ENCODE assay signal across 7 cellular contexts in the genomic region with DNA sequence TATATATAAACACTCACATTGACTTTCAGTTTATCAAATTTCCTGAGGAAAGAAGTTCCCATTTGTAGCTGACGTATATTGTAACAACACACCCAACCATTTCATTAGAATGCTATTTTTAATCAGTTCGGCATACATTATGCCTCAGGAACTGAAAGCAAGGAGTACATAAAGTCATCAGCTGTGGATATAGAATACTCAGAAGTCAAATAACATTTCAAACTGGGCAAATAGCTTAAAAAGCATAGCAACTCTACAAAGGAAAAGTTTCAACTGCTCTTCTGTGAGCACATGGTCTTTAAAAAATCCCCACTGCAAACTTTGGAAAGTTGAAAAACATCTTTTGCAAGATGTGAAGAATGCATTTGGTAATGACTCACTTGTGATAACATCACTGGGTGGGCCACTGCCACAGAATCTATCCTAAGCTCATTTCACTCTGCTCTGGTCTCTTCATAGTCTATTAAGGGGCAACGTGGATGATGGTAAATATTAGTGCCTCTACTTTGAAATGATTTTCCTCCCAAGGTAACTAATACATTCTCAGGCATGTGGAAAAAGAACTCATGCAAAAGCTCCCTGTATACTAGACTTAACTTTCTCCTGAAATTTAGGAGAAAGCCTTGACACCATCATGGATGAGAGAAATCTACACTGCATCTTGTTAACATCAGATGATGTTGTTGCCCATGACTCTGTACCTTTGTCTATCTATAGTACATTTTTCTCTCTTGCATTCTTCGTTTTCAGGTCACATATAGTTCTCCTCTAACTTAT. TPM values are rescaled to one million over a fixed set of nuclear protein-coding genes. Genes with fewer than 3 reads are reported as not detected.
A peak's percentile ranks its signal among the peaks of the same experiment; 100 is the strongest.
DNase-seq lines count a peak whose midpoint lies in the region; ATAC-seq lines count a peak whose summit lies in the region.

No MANE protein-coding gene starts in this region.

- H3K27ac ChIP-seq in substantia nigra (ENCODE audit: low read depth, low read length, poor library complexity, severe bottlenecking), result no peak overlapping the region

- H3K4me1 Mint-ChIP-seq in stimulated activated naive B cell treated with anti-CD40 and anti-IgM and Interleukin-4, amounts not matched to agents 10 μg/mL and 1 μg/mL and 100 μg/mL, for 72 hours, result peaks cover 34 to 53% of the 10 kb centered on the region in 2 donors

- peak overlapping the region; percentile 66 for H3K27ac Mint-ChIP-seq in stimulated activated naive B cell treated with anti-CD40 and anti-IgM and Interleukin-4, amounts not matched to agents 10 μg/mL and 1 μg/mL and 100 μg/mL, for 72 hours

- peaks cover 6 to 24% of the 10 kb centered on the region in 2 donors for H3K36me3 Mint-ChIP-seq in stimulated activated naive B cell treated with anti-CD40 and anti-IgM and Interleukin-4, amounts not matched to agents 10 μg/mL and 1 μg/mL and 100 μg/mL, for 72 hours

- no peaks in the 10 kb centered on the region for H3K27me3 Mint-ChIP-seq in stimulated activated naive B cell treated with anti-CD40 and anti-IgM and Interleukin-4, amounts not matched to agents 10 μg/mL and 1 μg/mL and 100 μg/mL, for 72 hours

- ATAC-seq in GM21619 (IDR thresholded peaks at IDR 0.05; ENCODE audit: unreplicated experiment), result peak; percentile 25
- peak; percentile 77 to 79 for ATAC-seq in stimulated activated naive B cell treated with anti-CD40 and anti-IgM and Interleukin-4, amounts not matched to agents 10 μg/mL and 1 μg/mL and 100 μg/mL, for 72 hours (replicated peaks)

- DNase-seq in RPMI7951 (ENCODE audit: low read depth) (peak; percentile 72), fibroblast of gingiva (ENCODE audit: low read depth) (peak; percentile 55), NCI-H446 treated with DMSO at 0.1 percent for 48 hours (lab: John Stamatoyannopoulos, UW) (no peak), T-helper 9 cell (no peak), substantia nigra (lab: John Stamatoyannopoulos, UW) (no peak)
- no peak for DNase-seq in stimulated activated naive B cell treated with anti-CD40 and anti-IgM and Interleukin-4, amounts not matched to agents 10 μg/mL and 1 μg/mL and 100 μg/mL, for 72 hours

- H3K9me3 Mint-ChIP-seq in stimulated activated naive B cell treated with anti-CD40 and anti-IgM and Interleukin-4, amounts not matched to agents 10 μg/mL and 1 μg/mL and 100 μg/mL, for 72 hours, result no peaks in the 10 kb centered on the region

- peak overlapping the region; percentile 60 to 61 for H3K4me3 Mint-ChIP-seq in stimulated activated naive B cell treated with anti-CD40 and anti-IgM and Interleukin-4, amounts not matched to agents 10 μg/mL and 1 μg/mL and 100 μg/mL, for 72 hours

RNA-seq across cellular contexts. Expression of gene FYN, which starts 49.2 kb away (rescaled TPM):
- total RNA-seq in RPMI7951 (2014; rRNA removed; shearing (Covaris generic)), result 46.9 and 51.5 TPM in 2 replicates

Comparison
In these comparisons a context has a peak if more than half of its experiments do, and no peak if none do; other contexts are left out.
1. DNase-seq: peak in RPMI7951 (single experiment) and fibroblast of gingiva (single experiment); none in stimulated activated naive B cell treated with anti-CD40 and anti-IgM and Interleukin-4, amounts not matched to agents 10 μg/mL and 1 μg/mL and 100 μg/mL, for 72 hours (single experiment), NCI-H446 treated with DMSO at 0.1 percent for 48 hours (single experiment), T-helper 9 cell (single experiment) and substantia nigra (0 of 49).